25 cellular contexts compared by ENCODE assay signal in genomic region chr1:117173006-117173405, GRCh38. TPM values are rescaled to one million over a fixed set of nuclear protein-coding genes. Genes with fewer than 3 reads are reported as not detected.
DNase-seq lines count a peak whose midpoint lies in the region; ATAC-seq and TF ChIP-seq lines count a peak whose summit lies in the region.
"Had no signal": no experiment of that assay in that cellular context is flagged by ENCODE, and none has a peak within 500 bp of the region (broad histone marks: within the 10 kb centered on the region; RNA-seq: fewer than 3 reads in every experiment).

No MANE protein-coding gene starts in this region.

- 88 to 100% methylated on average over 7 to 10 of the region's 10 CpGs for WGBS in body of pancreas, 2 donors

- intact Hi-C loops in body of pancreas (cut with DNase I): no loop called here

- H3K4me3 Mint-ChIP-seq in glutamatergic neuron (ENCODE audit: unreplicated experiment): no peak overlapping the region
- no peak overlapping the region for H3K4me3 Mint-ChIP-seq in activated naive CD8-positive, alpha-beta T cell treated with anti-CD3 and anti-CD28 coated beads for 36 hours
- H3K4me3 Mint-ChIP-seq: CD14-positive monocyte; CD8-positive, alpha-beta memory T cell; IgD-negative memory B cell had no signal

- H3K4me1 Mint-ChIP-seq in glutamatergic neuron (ENCODE audit: low read depth, unreplicated experiment): peaks cover 15% of the 10 kb centered on the region
- H3K4me1 Mint-ChIP-seq in activated naive CD8-positive, alpha-beta T cell treated with anti-CD3 and anti-CD28 coated beads for 36 hours: no peaks in the 10 kb centered on the region
- H3K4me1 Mint-ChIP-seq: CD14-positive monocyte; CD8-positive, alpha-beta memory T cell had no signal

- TF ChIP-seq CTCF in body of pancreas (IDR thresholded peaks at IDR 0.05) (no peak), glutamatergic neuron (IDR thresholded peaks at IDR 0.05; ENCODE audit: partially characterized antibody, unreplicated experiment) (no peak)

- H3K36me3 Mint-ChIP-seq in glutamatergic neuron (ENCODE audit: unreplicated experiment): no peaks in the 10 kb centered on the region
- no peaks in the 10 kb centered on the region for H3K36me3 Mint-ChIP-seq in activated naive CD8-positive, alpha-beta T cell treated with anti-CD3 and anti-CD28 coated beads for 36 hours
- H3K36me3 Mint-ChIP-seq: CD14-positive monocyte; CD8-positive, alpha-beta memory T cell; IgD-negative memory B cell had no signal

- H3K9me3 ChIP-seq in body of pancreas: no peaks in the 10 kb centered on the region
- H3K9me3 ChIP-seq: BE2C had no signal

- TF ChIP-seq POLR2A in body of pancreas (IDR thresholded peaks at IDR 0.05): no peak

- H3K27ac Mint-ChIP-seq in glutamatergic neuron (ENCODE audit: unreplicated experiment): peak overlapping the region; percentile 3
- H3K27ac Mint-ChIP-seq in activated naive CD8-positive, alpha-beta T cell treated with anti-CD3 and anti-CD28 coated beads for 36 hours: no peak overlapping the region
- H3K27ac Mint-ChIP-seq: CD14-positive monocyte; CD8-positive, alpha-beta memory T cell; IgD-negative memory B cell had no signal

- no peaks in the 10 kb centered on the region for H3K27me3 ChIP-seq in body of pancreas
- H3K27me3 ChIP-seq: BE2C had no signal

- DNase-seq in DMS 273 (lab: John Stamatoyannopoulos, UW; ENCODE audit: unreplicated experiment) (peak; percentile 54), DMS 273 treated with DMSO at 0.1 percent for 48 hours (lab: John Stamatoyannopoulos, UW) (no peak), body of pancreas (no peak), glutamatergic neuron (no peak), renal cortical epithelial cell (ENCODE audit: low read depth) (peak; percentile 97), medulla oblongata (ENCODE audit: extremely low spot score) (no peak), SKM-1 treated with dmso at 0.1 percent for 144 hours (lab: John Stamatoyannopoulos, UW; ENCODE audit: unreplicated experiment) (no peak)
- no peak for DNase-seq in activated naive CD8-positive, alpha-beta T cell treated with anti-CD3 and anti-CD28 coated beads for 36 hours
- DNase-seq: CD8-positive, alpha-beta memory T cell; GDM1; GOT3; HCEC 1CT; NCI-H1048; NCI-H1417; NCI-H2081; NCI-H2227 treated with DMSO at 0.1 percent for 48 hours; NCI-H526 treated with DMSO at 0.1 percent for 48 hours; RPMI8226; SHP77 had no signal

- peaks cover 2% of the 10 kb centered on the region for H3K9me3 Mint-ChIP-seq in glutamatergic neuron (ENCODE audit: unreplicated experiment)
- H3K9me3 Mint-ChIP-seq in activated naive CD8-positive, alpha-beta T cell treated with anti-CD3 and anti-CD28 coated beads for 36 hours: no peaks in the 10 kb centered on the region
- H3K9me3 Mint-ChIP-seq: CD8-positive, alpha-beta memory T cell had no signal

- peak overlapping the region in 3 of 4 donors; percentile 13 to 79 (median 21) for H3K27ac ChIP-seq in body of pancreas
- H3K27ac ChIP-seq: 22Rv1 had no signal

- H3K4me3 ChIP-seq in body of pancreas: no peak overlapping the region
- H3K4me3 ChIP-seq: GM12878 had no signal

- peaks cover 26% of the 10 kb centered on the region for H3K4me1 ChIP-seq in body of pancreas
- H3K4me1 ChIP-seq: BE2C had no signal

- no peaks in the 10 kb centered on the region for H3K36me3 ChIP-seq in body of pancreas (replicated peaks in 1 of 2; ENCODE audit: insufficient read depth in 1 of 2, low read depth in 2 of 2)
- H3K36me3 ChIP-seq: BE2C had no signal

- H3K27me3 Mint-ChIP-seq in glutamatergic neuron (ENCODE audit: unreplicated experiment): peaks cover 2% of the 10 kb centered on the region
- H3K27me3 Mint-ChIP-seq in activated naive CD8-positive, alpha-beta T cell treated with anti-CD3 and anti-CD28 coated beads for 36 hours: peaks cover under 1% of the 10 kb centered on the region
- H3K27me3 Mint-ChIP-seq: IgD-negative memory B cell had no signal

- no peak for ATAC-seq in body of pancreas
- ATAC-seq: GM12878 had no signal

RNA-seq across cellular contexts. Expression of gene VTCN1, which starts 37.7 kb away (rescaled TPM):
- 10 to 100 TPM; 20.4 to 23.1 TPM for total RNA-seq in body of pancreas
- not detected for total RNA-seq in glutamatergic neuron (ENCODE audit: unreplicated experiment)
- total RNA-seq in renal cortical epithelial cell: 16.3 and 19.9 TPM in 2 replicates
- total RNA-seq in activated naive CD8-positive, alpha-beta T cell treated with anti-CD3 and anti-CD28 coated beads for 36 hours: not detected
- total RNA-seq: CD8-positive, alpha-beta memory T cell; GM12878; NCI-H460 had no signal

RNA-seq across cellular contexts. Expression of gene TRIM45, which starts 51.5 kb away (rescaled TPM):
- 1 to 10 TPM; 7.5 to 8.6 TPM for total RNA-seq in body of pancreas
- 6.7 TPM for total RNA-seq in glutamatergic neuron (ENCODE audit: unreplicated experiment)
- 1.2 and 7.1 TPM in 2 replicates for total RNA-seq in renal cortical epithelial cell
- total RNA-seq in activated naive CD8-positive, alpha-beta T cell treated with anti-CD3 and anti-CD28 coated beads for 36 hours: under 1 TPM; 0.48 to 0.60 TPM

Comparison
In these comparisons a context has a peak if more than half of its experiments do, and no peak if none do; other contexts are left out.
1. DNase-seq: peak in DMS 273 (single experiment) and renal cortical epithelial cell (single experiment); none in DMS 273 treated with DMSO at 0.1 percent for 48 hours (single experiment), body of pancreas (0 of 4), glutamatergic neuron (single experiment), medulla oblongata (single experiment), SKM-1 treated with dmso at 0.1 percent for 144 hours (single experiment) and activated naive CD8-positive, alpha-beta T cell treated with anti-CD3 and anti-CD28 coated beads for 36 hours (single experiment).
2. RNA of gene VTCN1, which starts 37.7 kb away (total RNA-seq): 20.4 to 23.1 TPM in body of pancreas and 16.3 to 19.9 TPM in renal cortical epithelial cell; not detected in glutamatergic neuron (single experiment) and not detected in activated naive CD8-positive, alpha-beta T cell treated with anti-CD3 and anti-CD28 coated beads for 36 hours; every median in the first group is over 10 times any median in the second.